In genomic region chr13:96984061-96984508, GRCh38 we compare ENCODE assay signal across 8 cellular contexts. TPM values are rescaled to one million over a fixed set of nuclear protein-coding genes. Genes with fewer than 3 reads are reported as not detected.
DNase-seq lines count a peak whose midpoint lies in the region; ATAC-seq and TF ChIP-seq lines count a peak whose summit lies in the region.

No MANE protein-coding gene starts in this region.

- H4K20me1 ChIP-seq in SK-N-SH (ENCODE audit: insufficient read depth): no peaks in the 10 kb centered on the region

- H3K4me3 ChIP-seq in SK-N-SH (ENCODE audit: low read depth in 2 of 2, low read length in 1 of 2): no peak overlapping the region
- H3K4me3 ChIP-seq in heart right ventricle: peak overlapping the region in 2 of 10 donors; percentile 5 to 18

- H3F3A ChIP-seq in SK-N-SH (replicated peaks; ENCODE audit: insufficient read depth): no peaks in the 10 kb centered on the region

- H3K4me1 Mint-ChIP-seq in stimulated activated effector memory CD8-positive, alpha-beta T cell treated with anti-CD3 and anti-CD28 coated beads, Interleukin-12 subunit alpha, Interleukin-12 subunit beta, amount 100 ng/mL, for 72 hours: peaks cover 13% of the 10 kb centered on the region

- intact Hi-C loops in heart right ventricle (cut with DNase I): no loop called here

- ATAC-seq in GM19438 (IDR thresholded peaks at IDR 0.05; ENCODE audit: low read depth, unreplicated experiment) (peak; percentile 100), HG03432 (IDR thresholded peaks at IDR 0.05; ENCODE audit: unreplicated experiment) (peak; percentile 100), heart right ventricle (peak; percentile 67 to 96 (median 90))
- peak; percentile 75 for ATAC-seq in stimulated activated effector memory CD8-positive, alpha-beta T cell treated with anti-CD3 and anti-CD28 coated beads, Interleukin-12 subunit alpha, Interleukin-12 subunit beta, amount 100 ng/mL, for 72 hours

- CTCF ChIA-PET in SK-N-SH (lab: Yijun Ruan, JAX): interaction anchor here (0.6 to 3.5 kb wide), 9 partner anchors 9 to 367 kb away, joined by 3 to 11 read pairs (median 4); no protein-coding TSS in a partner anchor

- no peaks in the 10 kb centered on the region for H3K9me3 ChIP-seq in SK-N-SH
- peaks cover 0 to 9% (median 0%) of the 10 kb centered on the region in 11 donors for H3K9me3 ChIP-seq in heart right ventricle

- peak in 1 of 2 experiments; percentile 54; a peak in 1 of 4 replicates for TF ChIP-seq EP300 in SK-N-SH (IDR thresholded peaks at IDR 0.05; ENCODE audit: borderline replicate concordance in 1 of 2, low read depth in 1 of 2, low read length in 1 of 2)

- H3K27ac ChIP-seq in SK-N-SH (ENCODE audit: low read depth in 2 of 2, low read length in 1 of 2) (peak overlapping the region in 1 of 2 experiments; percentile 74; a peak in 2 of 4 replicates), heart right ventricle (peak overlapping the region in 6 of 10 donors; percentile 19 to 75 (median 52))

- DNase-seq in Daoy (ENCODE audit: low read depth) (peak; percentile 30), SK-N-SH (peak; percentile 57), heart right ventricle (no peak), NCI-H187 (lab: John Stamatoyannopoulos, UW) (no peak)
- DNase-seq in stimulated activated effector memory CD8-positive, alpha-beta T cell treated with anti-CD3 and anti-CD28 coated beads, Interleukin-12 subunit alpha, Interleukin-12 subunit beta, amount 100 ng/mL, for 72 hours (ENCODE audit: low spot score in 2 of 2): no peak
- no peak for DNase-seq in activated CD8-positive, alpha-beta memory T cell treated with anti-CD3 and anti-CD28 coated beads, Interleukin-2, amount 50 U/mL, for 4 hours

- no peaks in the 10 kb centered on the region for H3K79me2 ChIP-seq in SK-N-SH (ENCODE audit: insufficient read depth)

- POLR2A ChIA-PET in SK-N-SH (lab: Yijun Ruan, JAX): no interaction called here

- H3K36me3 Mint-ChIP-seq in stimulated activated effector memory CD8-positive, alpha-beta T cell treated with anti-CD3 and anti-CD28 coated beads, Interleukin-12 subunit alpha, Interleukin-12 subunit beta, amount 100 ng/mL, for 72 hours: no peaks in the 10 kb centered on the region

- no peak overlapping the region for H3K4me2 ChIP-seq in SK-N-SH

- TF ChIP-seq CTCF in SK-N-SH (IDR thresholded peaks at IDR 0.05) (no peak), heart right ventricle (IDR thresholded peaks at IDR 0.05) (peak in 6 of 9 donors; percentile 6 to 31 (median 21))

- H3K27me3 ChIP-seq in SK-N-SH (ENCODE audit: insufficient read depth) (no peaks in the 10 kb centered on the region), heart right ventricle (peaks cover 0 to 8% (median 1%) of the 10 kb centered on the region in 7 donors)

- H3K4me1 ChIP-seq in SK-N-SH (ENCODE audit: control insufficient read depth in 1 of 2, insufficient read depth in 2 of 2, low read depth in 1 of 2, low read length in 1 of 2) (peaks cover 0 to 3% of the 10 kb centered on the region in 2 experiments; a peak in 2 of 4 replicates), heart right ventricle (peaks cover 0 to 30% (median 22%) of the 10 kb centered on the region in 9 donors)

- WGBS in SK-N-SH (ENCODE audit: low lambda C conversion rate): 44% methylated on average over 6 of the region's 6 CpGs
- 14 to 43% methylated on average over 6 of the region's 6 CpGs for WGBS in heart right ventricle, 2 donors

- H3K36me3 ChIP-seq in SK-N-SH (replicated peaks in 1 of 2; ENCODE audit: control insufficient read depth in 1 of 2, insufficient read depth in 2 of 2, low read length in 1 of 2): no peaks in the 10 kb centered on the region
- H3K36me3 ChIP-seq in heart right ventricle: no peaks in the 10 kb centered on the region

- H3K27ac Mint-ChIP-seq in stimulated activated effector memory CD8-positive, alpha-beta T cell treated with anti-CD3 and anti-CD28 coated beads, Interleukin-12 subunit alpha, Interleukin-12 subunit beta, amount 100 ng/mL, for 72 hours: no peak overlapping the region

- TF ChIP-seq RAD21 in SK-N-SH (IDR thresholded peaks at IDR 0.05; ENCODE audit: low read length): peak; percentile 46; the same call in 1 of the 2 replicates

- H2AFZ ChIP-seq in SK-N-SH (ENCODE audit: low read depth): no peak overlapping the region

- peaks cover 4% of the 10 kb centered on the region for H3K9me3 Mint-ChIP-seq in stimulated activated effector memory CD8-positive, alpha-beta T cell treated with anti-CD3 and anti-CD28 coated beads, Interleukin-12 subunit alpha, Interleukin-12 subunit beta, amount 100 ng/mL, for 72 hours

- no peaks in the 10 kb centered on the region for H3K9me2 ChIP-seq in SK-N-SH

- no peak overlapping the region for H3K9ac ChIP-seq in SK-N-SH

- H3K4me3 Mint-ChIP-seq in stimulated activated effector memory CD8-positive, alpha-beta T cell treated with anti-CD3 and anti-CD28 coated beads, Interleukin-12 subunit alpha, Interleukin-12 subunit beta, amount 100 ng/mL, for 72 hours: no peak overlapping the region

TF ChIP-seq in SK-N-SH, 30 proteins besides CTCF, POLR2A, EP300 and RAD21:
- peak; percentile 56; the same call in 1 of the 2 replicates for TF ChIP-seq RCOR1 (IDR thresholded peaks at IDR 0.05; ENCODE audit: low read length)
- no peak for TF ChIP-seq REST (IDR thresholded peaks at IDR 0.05; ENCODE audit: low read depth, low read length)
- peak; percentile 40 for TF ChIP-seq GATA2 (CRISPR knock-in tag; IDR thresholded peaks at IDR 0.05)

RNA-seq across cellular contexts. Expression of gene OXGR1, which starts 10.2 kb away (rescaled TPM):
- 0.06 TPM in 1 of 2 replicates, not detected in the other for total RNA-seq in Daoy (2014; rRNA removed; shearing (Covaris generic))
- polyA plus RNA-seq in SK-N-SH (2012; rRNA removed): not detected in 2 replicates
- polyA plus RNA-seq in SK-N-SH (2012; cell fraction: cytosol; rRNA removed): not detected in 2 replicates
- not detected in 2 replicates for polyA plus RNA-seq in SK-N-SH (2012; cell fraction: nucleus; rRNA removed)
- under 1 TPM in 3 of 10 donors, not detected in 7; 0.09 to 0.28 (median 0.21) TPM for total RNA-seq in heart right ventricle
- polyA plus RNA-seq in heart right ventricle: under 1 TPM; 0.06 to 0.22 TPM

Comparison
In these comparisons a context has a peak if more than half of its experiments do, and no peak if none do; other contexts are left out.
1. DNase-seq: peak in Daoy (single experiment) and SK-N-SH (single experiment); none in heart right ventricle (0 of 2), stimulated activated effector memory CD8-positive, alpha-beta T cell treated with anti-CD3 and anti-CD28 coated beads, Interleukin-12 subunit alpha, Interleukin-12 subunit beta, amount 100 ng/mL, for 72 hours (0 of 2), NCI-H187 (0 of 2) and activated CD8-positive, alpha-beta memory T cell treated with anti-CD3 and anti-CD28 coated beads, Interleukin-2, amount 50 U/mL, for 4 hours (single experiment).
2. Peak in every context shown above with its lines, with median percentiles within 50 percentile points of each other: ATAC-seq.